In genomic region chr9:75464726-75465125, GRCh38 we compare ENCODE assay signal across 31 cellular contexts.
"Had no signal": no experiment of that assay in that cellular context is flagged by ENCODE, and none has a peak within 500 bp of the region (broad histone marks: within the 10 kb centered on the region; RNA-seq: fewer than 3 reads in every experiment).

No MANE protein-coding gene starts in this region.

- ATAC-seq: Panc1, Right ventricle myocardium inferior, SK-N-SH treated with all-trans-retinoic acid at 6 μM for 48 hours had no signal

- H3K9ac ChIP-seq: KMS-11 had no signal

- H3K27me3 ChIP-seq: SJCRH30 had no signal

- H3K4me2 ChIP-seq: KMS-11, PC-9 had no signal

- H3K36me3 ChIP-seq: SJCRH30 had no signal

- DNase-seq: Karpas-422, MM.1S, MV-4-11, NCI-H1092, NCI-H1105, NCI-H1417 treated with DMSO at 0.1 percent for 48 hours, NCI-H1436 treated with DMSO at 0.1 percent for 48 hours, NCI-H1694 treated with DMSO at 0.1 percent for 48 hours, NCI-H187 treated with DMSO at 0.1 percent for 48 hours, NCI-H2029, NCI-H2081, NCI-H2171, NCI-H226, NCI-H446 treated with DMSO at 0.1 percent for 48 hours, NCI-H510A, NCI-H524, NCI-H526, NCI-H69, NCI-H748 treated with DMSO at 0.1 percent for 48 hours, NCI-H82, PC-9, SHP77, SIG-M5, SJCRH30 had no signal

- H3K4me1 ChIP-seq: SJCRH30 had no signal

- H3K4me3 ChIP-seq: PC-9, SJCRH30, SK-N-MC had no signal

- H2AFZ ChIP-seq: PC-9 had no signal

- FAIRE-seq: RCC 7860 had no signal

- H3K27ac ChIP-seq: KMS-11, PC-9, RWPE1, SJCRH30, SK-N-MC had no signal

- H3K9me3 ChIP-seq: SJCRH30 had no signal
